ENCODE assay signal across 8 cellular contexts in genomic region chr16:4693296-4693955, GRCh38. TPM values are rescaled to one million over a fixed set of nuclear protein-coding genes. Genes with fewer than 3 reads are reported as not detected.
A peak's percentile ranks its signal among the peaks of the same experiment; 100 is the strongest.
DNase-seq lines count a peak whose midpoint lies in the region; ATAC-seq and TF ChIP-seq lines count a peak whose summit lies in the region.

TSS of gene NUDT16L1 (plus strand) at chr16:4693562. CDS start at chr16:4693727, 165 bp downstream.

- H3K27me3 Mint-ChIP-seq in type B pancreatic cell, result no peaks in the 10 kb centered on the region

- peaks cover 0 to 62% (median 17%) of the 10 kb centered on the region in 9 donors for H3K36me3 ChIP-seq in heart right ventricle

- peak within 1 kb of the TSS; percentile 68 to 96 (median 90) for H3K27ac ChIP-seq in heart right ventricle

- WGBS in heart right ventricle, 2 donors, result 0% methylated on average over 88 to 91 of the region's 91 CpGs

- H3K27me3 ChIP-seq in heart right ventricle, result no peaks in the 10 kb centered on the region

- H3K9me3 ChIP-seq in heart right ventricle, result no peaks in the 10 kb centered on the region

- peak within 1 kb of the TSS; percentile 61 for H3K27ac Mint-ChIP-seq in type B pancreatic cell

- intact Hi-C loops in T-helper 1 cell treated with Interleukin-12 subunit alpha and Interleukin-12 subunit beta and Interleukin-4 antibody, amounts not matched to agents 30 ng/mL and 1 ng/mL, for 36 hours (cut with micrococcal nuclease), result loop anchor here (1.0 to 5.0 kb wide), 9 partner anchors 17 to 404 kb away; partner anchors contain the start of genes ANKS3, DNAAF8, EEF2KMT and MGRN1
- intact Hi-C loops in heart right ventricle (cut with DNase I) (loop anchor here in 1 of 10 donors (5.0 kb wide), 1 partner anchor 264 kb away; the partner anchor contains the start of gene SEC14L5), posterior cingulate gyrus (cut with DNase I) (loop anchor here (5.0 to 10.0 kb wide), 3 partner anchors 76 to 151 kb away; partner anchors contain the start of genes GLYR1, ROGDI and UBN1)

- peaks cover 15 to 38% (median 26%) of the 10 kb centered on the region in 9 donors for H3K4me1 ChIP-seq in heart right ventricle

- TF ChIP-seq CTCF in heart right ventricle (IDR thresholded peaks at IDR 0.05) (peak in 8 of 9 donors; percentile 19 to 62 (median 38)), type B pancreatic cell (conservative IDR thresholded peaks at IDR 0.05) (no peak)

- no peaks in the 10 kb centered on the region for H3K9me3 Mint-ChIP-seq in type B pancreatic cell

- no peaks in the 10 kb centered on the region for H3K36me3 Mint-ChIP-seq in type B pancreatic cell

- no peaks in the 10 kb centered on the region for H3K4me1 Mint-ChIP-seq in type B pancreatic cell (ENCODE audit: unreplicated experiment)

- H3K4me3 ChIP-seq in heart right ventricle, result peak within 1 kb of the TSS; percentile 78 to 100 (median 90)

- TF ChIP-seq POLR2A in GM15510 (IDR thresholded peaks at IDR 0.05; ENCODE audit: borderline replicate concordance, extremely low read depth, insufficient read length), result peak; percentile 85

- DNase-seq in NCI-H1694 (lab: John Stamatoyannopoulos, UW) (peak; percentile 70), amniotic epithelial cell (ENCODE audit: low read depth) (peak; percentile 88), heart right ventricle (peak; percentile 96 to 97), posterior cingulate gyrus (peak; percentile 89 to 100 (median 96)), type B pancreatic cell (ENCODE audit: extremely low spot score, unreplicated experiment) (peak; percentile 98)

- ATAC-seq in HG02884 (IDR thresholded peaks at IDR 0.05; ENCODE audit: unreplicated experiment) (peak; percentile 92), heart right ventricle (peak; percentile 88 to 96 (median 94))

- H3K4me3 Mint-ChIP-seq in type B pancreatic cell, result peak within 1 kb of the TSS; percentile 86

RNA-seq across cellular contexts. Expression of gene NUDT16L1, which starts in this region (rescaled TPM):
- 43.2 and 45.3 TPM in 2 replicates for total RNA-seq in T-helper 1 cell treated with Interleukin-12 subunit alpha and Interleukin-12 subunit beta and Interleukin-4 antibody, amounts not matched to agents 30 ng/mL and 1 ng/mL, for 36 hours
- total RNA-seq in heart right ventricle (10 to 100 TPM; 34.1 to 65.7 (median 49.6) TPM), type B pancreatic cell (ENCODE audit: low replicate concordance) (36.7 and 37.7 TPM in 2 replicates)
- polyA plus RNA-seq in heart right ventricle, result 10 to 100 TPM; 25.4 to 48.8 TPM

Comparison
In these comparisons a context has a peak if more than half of its experiments do, and no peak if none do; other contexts are left out.
1. Peak in every context shown above with its lines: DNase-seq, ATAC-seq, H3K4me3 ChIP-seq and H3K27ac ChIP-seq.